ENCODE assay signal across 27 cellular contexts in the genomic region with DNA sequence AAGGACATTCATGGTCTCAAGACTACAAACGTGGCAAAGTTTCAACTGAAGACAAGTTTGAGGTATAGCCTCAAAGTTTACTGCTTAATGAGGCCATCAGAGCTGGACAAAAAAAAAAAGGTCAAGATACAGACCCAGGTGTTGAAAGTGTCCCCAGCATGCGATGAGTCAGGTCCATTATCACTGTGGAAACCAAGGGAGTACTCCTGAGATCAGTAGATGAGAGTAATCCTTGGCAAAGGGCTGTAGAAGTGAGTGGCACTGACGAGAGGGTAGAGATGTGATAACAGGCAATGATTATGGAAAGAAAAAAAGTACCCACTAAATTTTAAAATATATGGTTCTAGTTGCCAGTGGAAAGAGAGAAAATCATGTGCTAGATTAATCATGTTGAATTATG.
A peak's percentile ranks its signal among the peaks of the same experiment; 100 is the strongest.
DNase-seq lines count a peak whose midpoint lies in the region; ATAC-seq, FAIRE-seq and TF ChIP-seq lines count a peak whose summit lies in the region.
"Had no signal": no experiment of that assay in that cellular context is flagged by ENCODE, and none has a peak within 500 bp of the region (broad histone marks: within the 10 kb centered on the region; RNA-seq: fewer than 3 reads in every experiment).

No MANE protein-coding gene starts in this region.

- H3K9me3 ChIP-seq in CD4-positive, alpha-beta memory T cell (ENCODE audit: control insufficient read depth in 1 of 2, low read length in 2 of 2) = no peaks in the 10 kb centered on the region
- H3K9me3 ChIP-seq in keratinocyte (ENCODE audit: control insufficient read depth, low read depth, low read length) = no peaks in the 10 kb centered on the region
- H3K9me3 ChIP-seq: HAP-1, pancreas, thoracic aorta, vagina had no signal

- ATAC-seq in activated CD8-positive, alpha-beta T cell treated with anti-CD3 and anti-CD28 coated beads for 36 hours = peak; percentile 14
- ATAC-seq in GM21723 (IDR thresholded peaks at IDR 0.05; ENCODE audit: unreplicated experiment) = no peak
- ATAC-seq: K562, pancreas had no signal

- peaks cover 61% of the 10 kb centered on the region for H3K4me1 Mint-ChIP-seq in activated T-cell treated with anti-CD3 and anti-CD28 coated beads, Interleukin-2, amount 50 U/mL, for 24 hours (ENCODE audit: low read depth)
- peaks cover 34 to 56% (median 47%) of the 10 kb centered on the region in 4 donors for H3K4me1 Mint-ChIP-seq in CD4-positive, alpha-beta memory T cell
- H3K4me1 Mint-ChIP-seq in activated CD8-positive, alpha-beta T cell treated with anti-CD3 and anti-CD28 coated beads for 36 hours (ENCODE audit: low read depth) = peaks cover 55% of the 10 kb centered on the region

- peak; percentile 5 for FAIRE-seq in keratinocyte (lab: Jason Lieb, UNC)
- FAIRE-seq: astrocyte, K562, pancreas, RCC 7860 had no signal

- POLR2A ChIA-PET in CD4-positive, alpha-beta memory T cell (lab: Charles Lee; ENCODE audit: partially characterized antibody) = interaction anchor here (0.8 to 2.5 kb wide), 5 partner anchors 14 to 72 kb away, joined by 3 to 11 read pairs (median 6); no protein-coding TSS in a partner anchor
- POLR2A ChIA-PET in activated CD8-positive, alpha-beta T cell treated with anti-CD3 and anti-CD28 coated beads for 36 hours (lab: Charles Lee) = interaction anchor here (2.3 kb wide), 1 partner anchor 72 kb away, joined by 8 read pairs; no protein-coding TSS in a partner anchor

- H3K36me3 ChIP-seq in CD4-positive, alpha-beta memory T cell (ENCODE audit: insufficient read depth, low read length) = no peaks in the 10 kb centered on the region
- no peaks in the 10 kb centered on the region for H3K36me3 ChIP-seq in keratinocyte (ENCODE audit: control insufficient read depth in 2 of 2, extremely low read depth in 1 of 2, insufficient read depth in 2 of 2, low read length in 2 of 2)
- H3K36me3 ChIP-seq: HAP-1, pancreas, thoracic aorta, vagina had no signal

- H3K9ac ChIP-seq in keratinocyte (ENCODE audit: control insufficient read depth, extremely low read depth, insufficient read depth, low read length) = no peak overlapping the region

- no peaks in the 10 kb centered on the region for H3K27me3 Mint-ChIP-seq in activated T-cell treated with anti-CD3 and anti-CD28 coated beads, Interleukin-2, amount 50 U/mL, for 24 hours
- H3K27me3 Mint-ChIP-seq in CD4-positive, alpha-beta memory T cell = no peaks in the 10 kb centered on the region
- no peaks in the 10 kb centered on the region for H3K27me3 Mint-ChIP-seq in activated CD8-positive, alpha-beta T cell treated with anti-CD3 and anti-CD28 coated beads for 36 hours
- H3K27me3 Mint-ChIP-seq: B cell had no signal

- no peak for TF ChIP-seq CTCF in activated CD8-positive, alpha-beta T cell treated with anti-CD3 and anti-CD28 coated beads for 36 hours (IDR thresholded peaks at IDR 0.05)
- TF ChIP-seq CTCF in keratinocyte (optimal IDR thresholded peaks at IDR 0.05 in 1 of 3, IDR thresholded peaks at IDR 0.05 in 1 of 3, conservative IDR thresholded peaks at IDR 0.05 in 1 of 3; ENCODE audit: extremely low read depth in 1 of 3, insufficient read depth in 2 of 3, low read length in 3 of 3) (no peak), dorsolateral prefrontal cortex (IDR thresholded peaks at IDR 0.05 in 54 of 56, conservative IDR thresholded peaks at IDR 0.05 in 2 of 56; ENCODE audit: low read depth in 1 of 56, partially characterized antibody in 56 of 56) (no peak)

- H3K27me3 ChIP-seq in CD4-positive, alpha-beta memory T cell (ENCODE audit: insufficient read depth, low read length) = no peaks in the 10 kb centered on the region
- H3K27me3 ChIP-seq in keratinocyte (ENCODE audit: control insufficient read depth, extremely low read depth, insufficient read depth, low read length) (no peaks in the 10 kb centered on the region), dorsolateral prefrontal cortex (no peaks in the 10 kb centered on the region)
- H3K27me3 ChIP-seq: pancreas, vagina had no signal

- DNase-seq in activated T-cell treated with anti-CD3 and anti-CD28 coated beads, Interleukin-2, amount 50 U/mL, for 24 hours = no peak
- no peak for DNase-seq in activated T-cell treated with anti-CD3 and anti-CD28 coated beads, Interleukin-2, amount 50 U/mL, for 48 hours
- DNase-seq in CD4-positive, alpha-beta memory T cell = no peak
- DNase-seq in activated CD8-positive, alpha-beta T cell treated with anti-CD3 and anti-CD28 coated beads for 36 hours = peak; percentile 28
- no peak for DNase-seq in keratinocyte (ENCODE audit: low read depth, low spot score)
- no peak for DNase-seq in dorsolateral prefrontal cortex
- no peak for DNase-seq in cortex of kidney (lab: John Stamatoyannopoulos, UW)
- DNase-seq: activated CD4-positive, alpha-beta T cell treated with anti-CD3 and anti-CD28 coated beads, Interleukin-2, amount 50 U/mL, for 4 hours; activated T-cell treated with anti-CD3 and anti-CD28 coated beads for 4 hours; caudate nucleus; DMS53; erythroblast; NCI-H1092; NCI-H1694 treated with DMSO at 0.1 percent for 48 hours; pancreas; SHP77 treated with DMSO at 0.1 percent for 48 hours; stimulated activated naive CD4-positive, alpha-beta T cell had no signal

- H3K27ac Mint-ChIP-seq in activated T-cell treated with anti-CD3 and anti-CD28 coated beads, Interleukin-2, amount 50 U/mL, for 24 hours = peak overlapping the region; percentile 95
- H3K27ac Mint-ChIP-seq in CD4-positive, alpha-beta memory T cell = peak overlapping the region; percentile 24 to 87 (median 67)
- H3K27ac Mint-ChIP-seq in activated CD8-positive, alpha-beta T cell treated with anti-CD3 and anti-CD28 coated beads for 36 hours = peak overlapping the region; percentile 93
- H3K27ac Mint-ChIP-seq: B cell had no signal

- no peak overlapping the region for H3K4me3 Mint-ChIP-seq in activated T-cell treated with anti-CD3 and anti-CD28 coated beads, Interleukin-2, amount 50 U/mL, for 24 hours
- H3K4me3 Mint-ChIP-seq in CD4-positive, alpha-beta memory T cell = peak overlapping the region in 6 of 8 donors; percentile 7 to 76 (median 38)
- peak overlapping the region; percentile 66 for H3K4me3 Mint-ChIP-seq in activated CD8-positive, alpha-beta T cell treated with anti-CD3 and anti-CD28 coated beads for 36 hours
- H3K4me3 Mint-ChIP-seq: B cell, neural crest cell had no signal

- no peaks in the 10 kb centered on the region for H3K9me1 ChIP-seq in keratinocyte (ENCODE audit: control insufficient read depth, extremely low read depth, insufficient read depth, low read length)

- peaks cover 62% of the 10 kb centered on the region for H3K4me1 ChIP-seq in CD4-positive, alpha-beta memory T cell (ENCODE audit: insufficient read depth, low read length)
- peaks cover 17% of the 10 kb centered on the region for H3K4me1 ChIP-seq in keratinocyte (ENCODE audit: control insufficient read depth, extremely low read depth, insufficient read depth, low read length)
- H3K4me1 ChIP-seq: pancreas had no signal

- no peak overlapping the region for H2AFZ ChIP-seq in keratinocyte (ENCODE audit: control insufficient read depth, low read length)

- intact Hi-C loops in CD4-positive, alpha-beta memory T cell (cut with micrococcal nuclease) = loop anchor here (5.0 kb wide), 1 partner anchor 34 kb away; no protein-coding TSS in a partner anchor
- intact Hi-C loops in activated CD8-positive, alpha-beta T cell treated with anti-CD3 and anti-CD28 coated beads for 36 hours (cut with micrococcal nuclease) = loop anchor here (2.0 to 10.0 kb wide), 2 partner anchors 34 to 474 kb away; no protein-coding TSS in a partner anchor
- intact Hi-C loops in dorsolateral prefrontal cortex (cut with DNase I) = no loop called here

- no peak overlapping the region for H3K27ac ChIP-seq in CD4-positive, alpha-beta memory T cell (ENCODE audit: low read depth, low read length)
- no peak overlapping the region for H3K27ac ChIP-seq in keratinocyte (ENCODE audit: control insufficient read depth, insufficient read depth, low read length)
- H3K27ac ChIP-seq in dorsolateral prefrontal cortex = no peak overlapping the region
- H3K27ac ChIP-seq: coronary artery, pancreas, thoracic aorta, vagina had no signal

- H3K4me2 ChIP-seq in keratinocyte (ENCODE audit: control insufficient read depth, extremely low read depth, insufficient read depth, low read depth, low read length) = no peak overlapping the region

- no peaks in the 10 kb centered on the region for H3K79me2 ChIP-seq in keratinocyte (ENCODE audit: control insufficient read depth, insufficient read depth, low read length)

- CTCF ChIA-PET in CD4-positive, alpha-beta memory T cell (lab: Charles Lee; ENCODE audit: partially characterized antibody) = interaction anchor here (1.5 kb wide), 1 partner anchor 13 kb away, joined by 3 read pairs; no protein-coding TSS in a partner anchor
- CTCF ChIA-PET in activated CD8-positive, alpha-beta T cell treated with anti-CD3 and anti-CD28 coated beads for 36 hours (lab: Charles Lee) = interaction anchor here (0.6 to 2.0 kb wide), 5 partner anchors 18 to 83 kb away, joined by 3 to 6 read pairs (median 4); no protein-coding TSS in a partner anchor

- H3K36me3 Mint-ChIP-seq in activated T-cell treated with anti-CD3 and anti-CD28 coated beads, Interleukin-2, amount 50 U/mL, for 24 hours (ENCODE audit: low read depth) = peaks cover 12% of the 10 kb centered on the region
- no peaks in the 10 kb centered on the region for H3K36me3 Mint-ChIP-seq in CD4-positive, alpha-beta memory T cell
- H3K36me3 Mint-ChIP-seq in activated CD8-positive, alpha-beta T cell treated with anti-CD3 and anti-CD28 coated beads for 36 hours (ENCODE audit: low read depth) = peaks cover 7% of the 10 kb centered on the region

- dilution Hi-C loops in keratinocyte (cut with MboI; ENCODE audit: extremely low pct_ligation_motif_present, low sequenced_read_pairs) = no loop called here

- peaks cover 6% of the 10 kb centered on the region for H3K9me3 Mint-ChIP-seq in activated T-cell treated with anti-CD3 and anti-CD28 coated beads, Interleukin-2, amount 50 U/mL, for 24 hours
- no peaks in the 10 kb centered on the region for H3K9me3 Mint-ChIP-seq in CD4-positive, alpha-beta memory T cell
- no peaks in the 10 kb centered on the region for H3K9me3 Mint-ChIP-seq in activated CD8-positive, alpha-beta T cell treated with anti-CD3 and anti-CD28 coated beads for 36 hours
- H3K9me3 Mint-ChIP-seq: neural crest cell had no signal

- no peak overlapping the region for H3K4me3 ChIP-seq in CD4-positive, alpha-beta memory T cell (ENCODE audit: low read length in 2 of 2)
- H3K4me3 ChIP-seq in keratinocyte (ENCODE audit: control insufficient read depth in 2 of 3, extremely low read depth in 1 of 3, insufficient read depth in 2 of 3, low read depth in 1 of 3, low read length in 3 of 3) = no peak overlapping the region
- no peak overlapping the region for H3K4me3 ChIP-seq in dorsolateral prefrontal cortex
- H3K4me3 ChIP-seq: coronary artery, HAP-1, K562, pancreas, thoracic aorta, vagina had no signal

- no peaks in the 10 kb centered on the region for H4K20me1 ChIP-seq in keratinocyte (ENCODE audit: control insufficient read depth, extremely low read depth, insufficient read depth, low read length)

Comparison
In these comparisons a context has a peak if more than half of its experiments do, and no peak if none do; other contexts are left out.
1. intact Hi-C loops: an anchor here in CD4-positive, alpha-beta memory T cell (5.0 kb wide) and activated CD8-positive, alpha-beta T cell treated with anti-CD3 and anti-CD28 coated beads for 36 hours (2.0 to 10.0 kb wide); none called in dorsolateral prefrontal cortex.